In the genomic region with DNA sequence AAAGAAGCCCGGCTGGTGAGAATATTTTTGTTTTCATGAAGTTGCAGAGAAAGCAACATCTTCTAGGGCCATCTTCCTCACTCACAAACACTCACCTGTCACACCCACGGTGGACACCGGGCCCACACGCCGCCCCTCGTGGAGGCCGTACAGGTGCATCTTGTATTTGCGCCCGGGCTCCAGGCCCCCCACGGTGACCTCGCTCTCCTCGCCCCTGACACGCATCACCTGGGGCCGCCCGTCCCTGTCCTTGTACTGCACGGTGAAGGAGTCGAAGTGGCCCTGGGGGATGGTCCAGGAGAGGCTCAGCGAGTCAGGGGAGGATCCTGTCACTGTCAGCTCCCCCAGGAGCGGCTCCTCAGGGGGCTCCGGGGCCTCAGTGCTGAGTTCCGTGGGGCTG, we compare ENCODE assay signal across 4 cellular contexts. TPM values are rescaled to one million over a fixed set of nuclear protein-coding genes. Genes with fewer than 3 reads are reported as not detected.
"Had no signal": no experiment of that assay in that cellular context is flagged by ENCODE, and none has a peak within 500 bp of the region (broad histone marks: within the 10 kb centered on the region; RNA-seq: fewer than 3 reads in every experiment).

No MANE protein-coding gene starts in this region.

RNA-seq across cellular contexts. Expression of gene CYP21A2, which starts 17.5 kb away (rescaled TPM):
- total RNA-seq: GM23248, GM23338, H7, H9 had no signal
- polyA plus RNA-seq: GM23248 had no signal

RNA-seq across cellular contexts. Expression of gene C4B, which starts 41.2 kb away (rescaled TPM):
- total RNA-seq: GM23338 had no signal
